Comparison of ENCODE assay signal across 16 cellular contexts in genomic region chr1:37239225-37239740, GRCh38.
"Had no signal": no experiment of that assay in that cellular context is flagged by ENCODE, and none has a peak within 500 bp of the region (broad histone marks: within the 10 kb centered on the region; RNA-seq: fewer than 3 reads in every experiment).

No MANE protein-coding gene starts in this region.

- ATAC-seq: activated T-cell treated with anti-CD3 and anti-CD28 coated beads, Interleukin-2, amount 50 U/mL, for 72 hours; esophagus mucosa; left lobe of liver; upper lobe of right lung had no signal

- FAIRE-seq: endometrium, keratinocyte, TTC549 had no signal

- H3K27ac ChIP-seq: colonic mucosa, parathyroid adenoma, thoracic aorta, upper lobe of right lung had no signal

- DNase-seq: activated CD4-positive, alpha-beta T cell treated with anti-CD3 and anti-CD28 coated beads, Interleukin-2, amount 10 ng/mL, durations not matched to agents 7 days and 5 days; activated CD8-positive, alpha-beta memory T cell treated with anti-CD3 and anti-CD28 coated beads, Interleukin-2, amount 50 U/mL, for 48 hours; activated gamma-delta T cell treated with Interleukin-2 at 50 U/mL for 16 hours; activated T-cell treated with anti-CD3 and anti-CD28 coated beads, Interleukin-2, amount 50 U/mL, for 72 hours; amniotic stem cell; colonic mucosa; hippocampal formation; stimulated activated CD4-positive, alpha-beta T cell treated with anti-CD3 and anti-CD28 coated beads, Interleukin-1b, Interleukin-23, amount 100 ng/mL, for 48 hours; upper lobe of right lung had no signal
